Comparison of ENCODE assay signal across 17 cellular contexts in genomic region chr6:158422629-158423238, GRCh38.
A peak's percentile ranks its signal among the peaks of the same experiment; 100 is the strongest.
DNase-seq lines count a peak whose midpoint lies in the region; FAIRE-seq and TF ChIP-seq lines count a peak whose summit lies in the region.
"Had no signal": no experiment of that assay in that cellular context is flagged by ENCODE, and none has a peak within 500 bp of the region (broad histone marks: within the 10 kb centered on the region; RNA-seq: fewer than 3 reads in every experiment).

No MANE protein-coding gene starts in this region.

- H3K4ac ChIP-seq in H1 (replicated peaks; ENCODE audit: insufficient read length, low read depth, low read length), result no peak overlapping the region

- TF ChIP-seq RAD21 in H1 (IDR thresholded peaks at IDR 0.05 in 1 of 2, conservative IDR thresholded peaks at IDR 0.05 in 1 of 2; ENCODE audit: low read depth in 2 of 2, low read length in 2 of 2), result no peak

- no peaks in the 10 kb centered on the region for H3K79me1 ChIP-seq in H1 (ENCODE audit: low read depth, low read length)

- peaks cover 10% of the 10 kb centered on the region for H3K4me1 ChIP-seq in HAP-1
- H3K4me1 ChIP-seq in H1 (replicated peaks in 1 of 4; ENCODE audit: control insufficient read depth in 3 of 4, insufficient read depth in 4 of 4, low read length in 3 of 4), result no peaks in the 10 kb centered on the region
- no peaks in the 10 kb centered on the region for H3K4me1 ChIP-seq in vagina
- H3K4me1 ChIP-seq: BLaER1, Caco-2 had no signal

- H4K20me1 ChIP-seq in H1 (replicated peaks in 1 of 2; ENCODE audit: control insufficient read depth in 1 of 2, insufficient read depth in 2 of 2, low read length in 2 of 2), result no peaks in the 10 kb centered on the region
- H4K20me1 ChIP-seq: BLaER1 had no signal

- H3K36me3 ChIP-seq in HAP-1 (replicated peaks), result no peaks in the 10 kb centered on the region
- no peaks in the 10 kb centered on the region; a peak in 1 of 8 replicates for H3K36me3 ChIP-seq in H1 (ENCODE audit: control insufficient read depth in 2 of 4, insufficient read depth in 4 of 4, low read length in 3 of 4)
- no peaks in the 10 kb centered on the region for H3K36me3 ChIP-seq in vagina

- H3K79me2 ChIP-seq in H1 (ENCODE audit: control insufficient read depth in 1 of 2, insufficient read depth in 2 of 2, low read length in 2 of 2), result no peaks in the 10 kb centered on the region

- H3K4me3 ChIP-seq in HAP-1 (peak overlapping the region; percentile 1; the same call in 1 of the 2 replicates), H1 (ENCODE audit: extremely low read depth in 1 of 4, insufficient read depth in 2 of 4, low read depth in 3 of 4, low read length in 4 of 4) (no peak overlapping the region), dorsolateral prefrontal cortex (no peak overlapping the region), vagina (no peak overlapping the region)
- H3K4me3 ChIP-seq: BLaER1, GM12878 had no signal

- no peak overlapping the region for H2BK15ac ChIP-seq in H1 (ENCODE audit: low read length)

- WGBS in H1 (ENCODE audit: extremely low coverage in 1 of 2, insufficient coverage in 1 of 2, insufficient read length in 1 of 2, insufficient replicate concordance in 2 of 2, low coverage in 1 of 2, low lambda C conversion rate in 2 of 2, missing lambda C conversion rate in 1 of 2), 2 experiments, result 90% methylated on average over 15 of the region's 15 CpGs; no CpG with 5 or more reads in 1 of the 2 experiments

- H3K18ac ChIP-seq in H1 (ENCODE audit: extremely low read depth, low read length), result no peak overlapping the region

- H4K8ac ChIP-seq in H1 (ENCODE audit: extremely low read depth, insufficient read depth, low read length), result no peak overlapping the region

- H3K4me2 ChIP-seq in H1 (ENCODE audit: insufficient read depth in 1 of 2, low read depth in 2 of 2, low read length in 2 of 2), result no peak overlapping the region
- H3K4me2 ChIP-seq: BLaER1 had no signal

- intact Hi-C loops in dorsolateral prefrontal cortex (cut with DNase I), result no loop called here
- intact Hi-C loops in vagina (cut with DNase I), result no loop called here

- DNase-seq in ELF-1 (ENCODE audit: low read depth, low spot score) (peak; percentile 99), HAP-1 (ENCODE audit: low spot score in 2 of 2) (peak in 1 of 2 experiments; percentile 53), H1 (ENCODE audit: low read depth in 1 of 2, low spot score in 2 of 2) (no peak), iPS DF 4.7 (ENCODE audit: extremely low read depth, low spot score) (peak; percentile 5), nucleus accumbens (lab: John Stamatoyannopoulos, UW) (no peak), dorsolateral prefrontal cortex (no peak), vagina (ENCODE audit: extremely low spot score in 2 of 2) (no peak), DMS53 treated with DMSO at 0.1 percent for 48 hours (lab: John Stamatoyannopoulos, UW; ENCODE audit: unreplicated experiment) (no peak)
- DNase-seq: 8988T; AML-193; Caco-2; CD8-positive, alpha-beta memory T cell; GOT3; IMR-90; KBM-7 had no signal

- no peak overlapping the region for H2BK120ac ChIP-seq in H1 (replicated peaks; ENCODE audit: low read depth, low read length)

- no peak overlapping the region for H4K5ac ChIP-seq in H1 (ENCODE audit: insufficient read length, low read depth, low read length)

- H3K27me3 ChIP-seq in HAP-1 (ENCODE audit: low read depth), result no peaks in the 10 kb centered on the region
- H3K27me3 ChIP-seq in H1 (replicated peaks in 1 of 4; ENCODE audit: control insufficient read depth in 3 of 4, extremely low read depth in 1 of 4, insufficient read depth in 3 of 4, low read length in 3 of 4), result no peaks in the 10 kb centered on the region
- H3K27me3 ChIP-seq in dorsolateral prefrontal cortex, result no peaks in the 10 kb centered on the region
- no peaks in the 10 kb centered on the region for H3K27me3 ChIP-seq in vagina
- H3K27me3 ChIP-seq: BLaER1 had no signal

- FAIRE-seq in H1 (lab: Jason Lieb, UNC), result no peak
- FAIRE-seq: GM12878 had no signal

- CTCF ChIA-PET in H1 (lab: Charles Lee; ENCODE audit: partially characterized antibody), result no interaction called here

- no peak overlapping the region for H2AFZ ChIP-seq in H1 (ENCODE audit: low read length)

- H3K23me2 ChIP-seq in H1 (ENCODE audit: low read depth, low read length), result no peaks in the 10 kb centered on the region

- no peak overlapping the region for H2AK5ac ChIP-seq in H1 (ENCODE audit: low read depth, low read length)

- TF ChIP-seq POLR2A in H1 (IDR thresholded peaks at IDR 0.05; ENCODE audit: control extremely low read depth in 1 of 2, low read depth in 2 of 2, low read length in 2 of 2) (no peak), vagina (IDR thresholded peaks at IDR 0.05) (no peak)

- H3K56ac ChIP-seq in H1 (replicated peaks; ENCODE audit: insufficient read length, low read depth, low read length), result no peak overlapping the region

- H2BK12ac ChIP-seq in H1 (ENCODE audit: low read depth, low read length), result no peak overlapping the region

- in situ Hi-C loops in HAP-1 (cut with MboI; ENCODE audit: low sequenced_read_pairs), result no loop called here

- no peak overlapping the region for H3K14ac ChIP-seq in H1 (ENCODE audit: insufficient read length)

- H3K27ac ChIP-seq in H1 (ENCODE audit: low read depth, low read length), result no peak overlapping the region
- H3K27ac ChIP-seq in dorsolateral prefrontal cortex, result peak overlapping the region in 23 of 59 donors; percentile 6 to 92 (median 47)
- no peak overlapping the region for H3K27ac ChIP-seq in vagina
- H3K27ac ChIP-seq: BLaER1 had no signal

- POLR2A ChIA-PET in H1 (lab: Charles Lee; ENCODE audit: partially characterized antibody), result interaction anchor here (0.7 kb wide), 1 partner anchor 93 kb away, joined by 3 read pairs; no protein-coding TSS in a partner anchor

- no peak overlapping the region for H2BK20ac ChIP-seq in H1 (ENCODE audit: low read length)

- no peak for TF ChIP-seq EP300 in H1 (IDR thresholded peaks at IDR 0.05; ENCODE audit: borderline replicate concordance in 1 of 2, low read depth in 2 of 2, low read length in 2 of 2)

- no peak overlapping the region for H3K23ac ChIP-seq in H1 (ENCODE audit: insufficient read length)

- no peak overlapping the region for H4K91ac ChIP-seq in H1 (replicated peaks; ENCODE audit: insufficient read length, low read length)

- no peak overlapping the region for H2BK5ac ChIP-seq in H1 (ENCODE audit: low read depth, low read length)

- no peak for TF ChIP-seq CTCF in H1 (IDR thresholded peaks at IDR 0.05; ENCODE audit: control extremely low read depth in 1 of 3, insufficient read depth in 1 of 3, low read depth in 1 of 3, low read length in 3 of 3)
- TF ChIP-seq CTCF in dorsolateral prefrontal cortex (IDR thresholded peaks at IDR 0.05 in 54 of 56, conservative IDR thresholded peaks at IDR 0.05 in 2 of 56; ENCODE audit: low read depth in 1 of 56, partially characterized antibody in 56 of 56), result no peak
- no peak for TF ChIP-seq CTCF in vagina (IDR thresholded peaks at IDR 0.05)

- no peak overlapping the region for H3K9ac ChIP-seq in H1 (replicated peaks in 1 of 4; ENCODE audit: extremely low read depth in 1 of 4, low read depth in 3 of 4, low read length in 3 of 4)
- H3K9ac ChIP-seq: BLaER1 had no signal

- H3K9me3 ChIP-seq in HAP-1 (0 out of 2 replicates have a peak, but pooled peaks cover 7% of the 10 kb centered on the region), H1 (ENCODE audit: insufficient read depth in 2 of 2, low read depth in 1 of 2, low read length in 1 of 2) (no peaks in the 10 kb centered on the region; a peak in 1 of 4 replicates), vagina (no peaks in the 10 kb centered on the region)
- H3K9me3 ChIP-seq: Caco-2 had no signal

TF ChIP-seq in H1, 55 proteins besides CTCF, POLR2A, EP300 and RAD21 (continues in another document):
- TF ChIP-seq KDM1A (IDR thresholded peaks at IDR 0.05; ENCODE audit: borderline replicate concordance, low read length) (peak; percentile 76; the same call in 1 of the 2 replicates), CBX5 (IDR thresholded peaks at IDR 0.05; ENCODE audit: low read depth, low read length) (no peak)

Comparison
In these comparisons a context has a peak if more than half of its experiments do, and no peak if none do; other contexts are left out.
1. DNase-seq: peak in ELF-1 (single experiment) and iPS DF 4.7 (single experiment); none in H1 (0 of 2), nucleus accumbens (0 of 56), dorsolateral prefrontal cortex (0 of 10), vagina (0 of 2) and DMS53 treated with DMSO at 0.1 percent for 48 hours (single experiment).